2 cellular contexts compared by ENCODE assay signal in genomic region chr10:28020080-28020860, GRCh38.
TF ChIP-seq lines count a peak whose summit lies in the region.

No MANE protein-coding gene starts in this region.

TF ChIP-seq in HepG2, 621 proteins besides CTCF, POLR2A, EP300 and RAD21 (continues in another document):
- TF ChIP-seq ZBTB25 (CRISPR knock-in tag; IDR thresholded peaks at IDR 0.05): no peak
- TF ChIP-seq, protein P1, sequence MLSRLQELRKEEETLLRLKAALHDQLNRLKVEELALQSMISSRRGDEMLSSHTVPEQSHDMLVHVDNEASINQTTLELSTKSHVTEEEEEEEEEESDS (CRISPR knock-in tag; IDR thresholded peaks at IDR 0.05; ENCODE audit: borderline replicate concordance): no peak
- TF ChIP-seq NFIC (IDR thresholded peaks at IDR 0.05; ENCODE audit: low read length): no peak
- TF ChIP-seq, protein P2, sequence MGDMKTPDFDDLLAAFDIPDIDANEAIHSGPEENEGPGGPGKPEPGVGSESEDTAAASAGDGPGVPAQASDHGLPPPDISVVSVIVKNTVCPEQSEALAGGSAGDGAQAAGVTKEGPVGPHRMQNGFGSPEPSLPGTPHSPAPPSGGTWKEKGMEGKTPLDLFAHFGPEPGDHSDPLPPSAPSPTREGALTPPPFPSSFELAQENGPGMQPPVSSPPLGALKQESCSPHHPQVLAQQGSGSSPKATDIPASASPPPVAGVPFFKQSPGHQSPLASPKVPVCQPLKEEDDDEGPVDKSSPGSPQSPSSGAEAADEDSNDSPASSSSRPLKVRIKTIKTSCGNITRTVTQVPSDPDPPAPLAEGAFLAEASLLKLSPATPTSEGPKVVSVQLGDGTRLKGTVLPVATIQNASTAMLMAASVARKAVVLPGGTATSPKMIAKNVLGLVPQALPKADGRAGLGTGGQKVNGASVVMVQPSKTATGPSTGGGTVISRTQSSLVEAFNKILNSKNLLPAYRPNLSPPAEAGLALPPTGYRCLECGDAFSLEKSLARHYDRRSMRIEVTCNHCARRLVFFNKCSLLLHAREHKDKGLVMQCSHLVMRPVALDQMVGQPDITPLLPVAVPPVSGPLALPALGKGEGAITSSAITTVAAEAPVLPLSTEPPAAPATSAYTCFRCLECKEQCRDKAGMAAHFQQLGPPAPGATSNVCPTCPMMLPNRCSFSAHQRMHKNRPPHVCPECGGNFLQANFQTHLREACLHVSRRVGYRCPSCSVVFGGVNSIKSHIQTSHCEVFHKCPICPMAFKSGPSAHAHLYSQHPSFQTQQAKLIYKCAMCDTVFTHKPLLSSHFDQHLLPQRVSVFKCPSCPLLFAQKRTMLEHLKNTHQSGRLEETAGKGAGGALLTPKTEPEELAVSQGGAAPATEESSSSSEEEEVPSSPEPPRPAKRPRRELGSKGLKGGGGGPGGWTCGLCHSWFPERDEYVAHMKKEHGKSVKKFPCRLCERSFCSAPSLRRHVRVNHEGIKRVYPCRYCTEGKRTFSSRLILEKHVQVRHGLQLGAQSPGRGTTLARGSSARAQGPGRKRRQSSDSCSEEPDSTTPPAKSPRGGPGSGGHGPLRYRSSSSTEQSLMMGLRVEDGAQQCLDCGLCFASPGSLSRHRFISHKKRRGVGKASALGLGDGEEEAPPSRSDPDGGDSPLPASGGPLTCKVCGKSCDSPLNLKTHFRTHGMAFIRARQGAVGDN (CRISPR knock-in tag; IDR thresholded peaks at IDR 0.05): no peak
- TF ChIP-seq ZFP82 (CRISPR knock-in tag; IDR thresholded peaks at IDR 0.05; ENCODE audit: borderline replicate concordance): no peak
- TF ChIP-seq ZNF720 (CRISPR knock-in tag; IDR thresholded peaks at IDR 0.05): no peak
- TF ChIP-seq GMEB1 (CRISPR knock-in tag; IDR thresholded peaks at IDR 0.05; ENCODE audit: borderline replicate concordance): no peak
- TF ChIP-seq MBD4 (IDR thresholded peaks at IDR 0.05; ENCODE audit: borderline replicate concordance, low read length): no peak
- TF ChIP-seq BATF2 (CRISPR knock-in tag; IDR thresholded peaks at IDR 0.05): no peak
- no peak for TF ChIP-seq IRF2 (CRISPR knock-in tag; IDR thresholded peaks at IDR 0.05)
- no peak for TF ChIP-seq ATAD3A (CRISPR knock-in tag; IDR thresholded peaks at IDR 0.05)
- no peak for TF ChIP-seq POGK (CRISPR knock-in tag; conservative IDR thresholded peaks at IDR 0.05)
- TF ChIP-seq ZNF841 (CRISPR knock-in tag; IDR thresholded peaks at IDR 0.05; ENCODE audit: borderline replicate concordance): no peak
- TF ChIP-seq ZNF317 (CRISPR knock-in tag; IDR thresholded peaks at IDR 0.05): no peak
- TF ChIP-seq GPBP1L1 (CRISPR knock-in tag; IDR thresholded peaks at IDR 0.05): no peak
- TF ChIP-seq TP53 (CRISPR knock-in tag; conservative IDR thresholded peaks at IDR 0.05): no peak

TF ChIP-seq in H1, 55 proteins besides CTCF, POLR2A, EP300 and RAD21:
- no peak for TF ChIP-seq GTF2F1 (IDR thresholded peaks at IDR 0.05; ENCODE audit: borderline replicate concordance, low read depth, low read length)
- no peak for TF ChIP-seq TBP (IDR thresholded peaks at IDR 0.05; ENCODE audit: low read depth, low read length)
- TF ChIP-seq EZH2 (IDR thresholded peaks at IDR 0.05; ENCODE audit: low read depth, low read length, severe bottlenecking): no peak
- TF ChIP-seq NRF1 (IDR thresholded peaks at IDR 0.05; ENCODE audit: low read depth, low read length): no peak
- no peak for TF ChIP-seq EGR1 (IDR thresholded peaks at IDR 0.05; ENCODE audit: borderline replicate concordance, low read depth, low read length)
- TF ChIP-seq RNF2 (IDR thresholded peaks at IDR 0.05; ENCODE audit: borderline replicate concordance, low read depth, low read length, missing control alignments, poor library complexity, severe bottlenecking): no peak
- TF ChIP-seq SIRT6 (IDR thresholded peaks at IDR 0.05; ENCODE audit: low read length): no peak
TF ChIP-seq in H1: peak in this region for 0.
